ENCODE assay signal across 1 cellular context in genomic region chr11:102395720-102396358, GRCh38.
TF ChIP-seq lines count a peak whose summit lies in the region.

No MANE protein-coding gene starts in this region.

TF ChIP-seq in IMR-90, 13 proteins besides CTCF, POLR2A, EP300 and RAD21:
- TF ChIP-seq MAZ (IDR thresholded peaks at IDR 0.05; ENCODE audit: borderline replicate concordance, low read depth, low read length), result no peak
- no peak for TF ChIP-seq MAFK (IDR thresholded peaks at IDR 0.05; ENCODE audit: low read depth, low read length)
- TF ChIP-seq NFE2L2 (IDR thresholded peaks at IDR 0.05; ENCODE audit: low read depth, low read length), result no peak
- no peak for TF ChIP-seq CHD1 (IDR thresholded peaks at IDR 0.05; ENCODE audit: low read depth, low read length)
- TF ChIP-seq BHLHE40 (IDR thresholded peaks at IDR 0.05; ENCODE audit: low read depth, low read length), result no peak
- TF ChIP-seq SMC3 (IDR thresholded peaks at IDR 0.05; ENCODE audit: low read depth, low read length), result no peak
- no peak for TF ChIP-seq FOS (IDR thresholded peaks at IDR 0.05; ENCODE audit: low read depth, low read length)
- no peak for TF ChIP-seq MXI1 (IDR thresholded peaks at IDR 0.05; ENCODE audit: borderline replicate concordance, low read depth, low read length)
- TF ChIP-seq RCOR1 (IDR thresholded peaks at IDR 0.05; ENCODE audit: insufficient replicate concordance, low read length), result no peak
